Comparison of ENCODE assay signal across 9 cellular contexts in genomic region chr12:54431911-54432814, GRCh38. TPM values are rescaled to one million over a fixed set of nuclear protein-coding genes. Genes with fewer than 3 reads are reported as not detected.
A peak's percentile ranks its signal among the peaks of the same experiment; 100 is the strongest.
DNase-seq lines count a peak whose midpoint lies in the region; ATAC-seq and TF ChIP-seq lines count a peak whose summit lies in the region.
"Had no signal": no experiment of that assay in that cellular context is flagged by ENCODE, and none has a peak within 500 bp of the region (broad histone marks: within the 10 kb centered on the region; RNA-seq: fewer than 3 reads in every experiment).

No MANE protein-coding gene starts in this region.

- H3K4me1 Mint-ChIP-seq in CD4-positive, CD25-positive, alpha-beta regulatory T cell, result peaks cover 7 to 31% (median 17%) of the 10 kb centered on the region in 4 donors
- H3K4me1 Mint-ChIP-seq in nephron progenitor cell, result peaks cover 59% of the 10 kb centered on the region
- H3K4me1 Mint-ChIP-seq in glutamatergic neuron (ENCODE audit: low read depth, unreplicated experiment), result no peaks in the 10 kb centered on the region

- H3K27ac Mint-ChIP-seq in CD4-positive, CD25-positive, alpha-beta regulatory T cell, result peak overlapping the region in 2 of 3 donors; percentile 60 to 76
- peak overlapping the region; percentile 95 for H3K27ac Mint-ChIP-seq in nephron progenitor cell
- H3K27ac Mint-ChIP-seq in glutamatergic neuron (ENCODE audit: unreplicated experiment), result no peak overlapping the region
- H3K27ac Mint-ChIP-seq: memory B cell had no signal

- 16 to 27% methylated on average over 9 of the region's 9 CpGs for WGBS in esophagus, 2 donors

- H3K36me3 Mint-ChIP-seq in CD4-positive, CD25-positive, alpha-beta regulatory T cell, result no peaks in the 10 kb centered on the region
- H3K36me3 Mint-ChIP-seq in nephron progenitor cell (ENCODE audit: low read depth), result peaks cover 5% of the 10 kb centered on the region
- peaks cover 6% of the 10 kb centered on the region for H3K36me3 Mint-ChIP-seq in glutamatergic neuron (ENCODE audit: unreplicated experiment)
- H3K36me3 Mint-ChIP-seq: memory B cell had no signal

- H3K36me3 ChIP-seq in CD4-positive, CD25-positive, alpha-beta regulatory T cell (ENCODE audit: control insufficient read depth, insufficient read depth, low read length), result no peaks in the 10 kb centered on the region
- no peaks in the 10 kb centered on the region for H3K36me3 ChIP-seq in esophagus (ENCODE audit: control insufficient read depth in 2 of 2, insufficient read depth in 2 of 2, low read length in 1 of 2)

- H3K27me3 ChIP-seq in CD4-positive, CD25-positive, alpha-beta regulatory T cell (ENCODE audit: control insufficient read depth, insufficient read depth, low read length), result no peaks in the 10 kb centered on the region
- no peaks in the 10 kb centered on the region for H3K27me3 ChIP-seq in esophagus (ENCODE audit: control insufficient read depth in 1 of 2, insufficient read depth in 2 of 2, low read length in 2 of 2)

- H3K4me1 ChIP-seq in CD4-positive, CD25-positive, alpha-beta regulatory T cell (ENCODE audit: control insufficient read depth, insufficient read depth, low read length, poor library complexity, severe bottlenecking), result peaks cover 7% of the 10 kb centered on the region
- peaks cover 5 to 9% of the 10 kb centered on the region in 2 donors for H3K4me1 ChIP-seq in esophagus (ENCODE audit: control insufficient read depth in 2 of 2, insufficient read depth in 2 of 2, low read length in 1 of 2)

- no peak for ATAC-seq in CD4-positive, CD25-positive, alpha-beta regulatory T cell (ENCODE audit: low read depth in 2 of 2)

- H3K4me3 Mint-ChIP-seq in CD4-positive, CD25-positive, alpha-beta regulatory T cell, result peak overlapping the region in 1 of 4 donors; percentile 38
- H3K4me3 Mint-ChIP-seq in nephron progenitor cell (peak overlapping the region; percentile 27), glutamatergic neuron (ENCODE audit: unreplicated experiment) (no peak overlapping the region)
- H3K4me3 Mint-ChIP-seq: memory B cell had no signal

- TF ChIP-seq CTCF in nephron progenitor cell (IDR thresholded peaks at IDR 0.05) (no peak), glutamatergic neuron (IDR thresholded peaks at IDR 0.05; ENCODE audit: partially characterized antibody, unreplicated experiment) (no peak)

- H3K4me3 ChIP-seq in CD4-positive, CD25-positive, alpha-beta regulatory T cell (ENCODE audit: low read depth, low read length), result no peak overlapping the region
- H3K4me3 ChIP-seq in esophagus (ENCODE audit: low read depth in 1 of 2, low read length in 2 of 2), result peak overlapping the region in 1 of 2 donors; percentile 20

- no peak overlapping the region for H3K27ac ChIP-seq in CD4-positive, CD25-positive, alpha-beta regulatory T cell (ENCODE audit: insufficient read depth, low read length, poor library complexity, severe bottlenecking)
- peak overlapping the region; percentile 63 to 68 for H3K27ac ChIP-seq in esophagus (ENCODE audit: low read depth in 2 of 2, low read length in 1 of 2)

- H3K9me3 Mint-ChIP-seq in CD4-positive, CD25-positive, alpha-beta regulatory T cell, result peaks cover 0 to 2% (median 0%) of the 10 kb centered on the region in 7 donors
- H3K9me3 Mint-ChIP-seq in nephron progenitor cell (no peaks in the 10 kb centered on the region), glutamatergic neuron (ENCODE audit: unreplicated experiment) (no peaks in the 10 kb centered on the region)
- H3K9me3 Mint-ChIP-seq: memory B cell had no signal

- peaks cover 27% of the 10 kb centered on the region for H3K27me3 Mint-ChIP-seq in CD4-positive, CD25-positive, alpha-beta regulatory T cell
- H3K27me3 Mint-ChIP-seq in nephron progenitor cell (ENCODE audit: low read depth, poor library complexity) (peaks cover 11% of the 10 kb centered on the region), glutamatergic neuron (ENCODE audit: unreplicated experiment) (peaks cover 18% of the 10 kb centered on the region)

- no peaks in the 10 kb centered on the region for H3K9me3 ChIP-seq in CD4-positive, CD25-positive, alpha-beta regulatory T cell (ENCODE audit: control insufficient read depth in 2 of 2, low read length in 2 of 2)
- H3K9me3 ChIP-seq in esophagus (ENCODE audit: control insufficient read depth in 2 of 2, insufficient read depth in 1 of 2, low read depth in 1 of 2, low read length in 1 of 2), result no peaks in the 10 kb centered on the region

- DNase-seq in CD4-positive, CD25-positive, alpha-beta regulatory T cell, result no peak
- DNase-seq in NCI-H748 (lab: John Stamatoyannopoulos, UW; ENCODE audit: unreplicated experiment), result peak; percentile 41
- peak; percentile 72 for DNase-seq in nephron progenitor cell
- DNase-seq in NCI-H345 (lab: John Stamatoyannopoulos, UW), result no peak
- DNase-seq in mucosa of gallbladder (ENCODE audit: low spot score), result no peak
- DNase-seq in RPMI8226, result no peak
- DNase-seq in glutamatergic neuron, result no peak

RNA-seq across cellular contexts. Expression of gene ITGA5, which starts 13.1 kb away (rescaled TPM):
- 57.4 TPM for total RNA-seq in CD4-positive, CD25-positive, alpha-beta regulatory T cell
- polyA plus RNA-seq in CD4-positive, CD25-positive, alpha-beta regulatory T cell, result 10 to 100 TPM; 18.6 to 31.8 (median 23.7) TPM
- 10 to 100 TPM; 20.0 to 42.8 TPM for polyA plus RNA-seq in esophagus
- 39.3 TPM for total RNA-seq in mucosa of gallbladder
- 1.8 TPM for total RNA-seq in glutamatergic neuron (ENCODE audit: unreplicated experiment)

RNA-seq across cellular contexts. Expression of gene GTSF1, which starts 41.2 kb away (rescaled TPM):
- 3.0 TPM for total RNA-seq in CD4-positive, CD25-positive, alpha-beta regulatory T cell
- 10 to 100 TPM; 12.7 to 30.3 (median 18.4) TPM for polyA plus RNA-seq in CD4-positive, CD25-positive, alpha-beta regulatory T cell
- under 1 TPM in 1 of 2 donors, not detected in 1; 0.16 TPM for polyA plus RNA-seq in esophagus
- total RNA-seq in mucosa of gallbladder (0.40 TPM), glutamatergic neuron (ENCODE audit: unreplicated experiment) (not detected)

RNA-seq across cellular contexts. Expression of gene ZNF385A, which starts 47.6 kb away (rescaled TPM):
- 0.86 TPM for total RNA-seq in CD4-positive, CD25-positive, alpha-beta regulatory T cell
- under 1 TPM in 2 of 4 donors, not detected in 2; 0.14 to 0.17 TPM for polyA plus RNA-seq in CD4-positive, CD25-positive, alpha-beta regulatory T cell
- polyA plus RNA-seq in esophagus, result 10 to 100 TPM; 44.6 to 49.9 TPM
- total RNA-seq in mucosa of gallbladder (11.4 TPM), glutamatergic neuron (ENCODE audit: unreplicated experiment) (26.6 TPM)

Comparison
In these comparisons a context has a peak if more than half of its experiments do, and no peak if none do; other contexts are left out.
1. DNase-seq: peak in NCI-H748 (single experiment) and nephron progenitor cell (single experiment); none in CD4-positive, CD25-positive, alpha-beta regulatory T cell (0 of 3), NCI-H345 (single experiment), mucosa of gallbladder (single experiment), RPMI8226 (single experiment) and glutamatergic neuron (single experiment).
2. RNA of gene ITGA5, which starts 13.1 kb away (total RNA-seq): 57.4 TPM in CD4-positive, CD25-positive, alpha-beta regulatory T cell (single experiment) and 39.3 TPM in mucosa of gallbladder (single experiment); 1.8 TPM in glutamatergic neuron (single experiment); every median in the first group is over 10 times any median in the second.